In the genomic region with DNA sequence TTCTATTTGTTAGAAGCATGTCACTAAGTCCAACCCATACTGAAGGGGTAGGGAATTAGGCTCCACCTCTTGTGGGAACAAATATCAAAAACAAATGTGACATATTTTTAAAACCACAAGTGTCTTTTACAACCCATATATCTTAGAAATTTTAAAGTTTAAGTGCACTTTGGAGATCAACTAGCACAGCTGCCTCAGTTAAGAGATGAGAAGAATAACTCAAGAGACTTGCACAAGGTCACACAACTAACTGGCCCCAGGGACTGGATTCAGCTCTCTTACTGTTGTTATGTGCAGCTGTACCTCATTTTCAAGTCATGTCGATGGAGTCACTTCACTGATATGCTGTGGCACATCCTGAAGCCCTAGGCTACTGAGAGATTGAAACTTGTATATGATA, we compare ENCODE assay signal across 22 cellular contexts.
"Had no signal": no experiment of that assay in that cellular context is flagged by ENCODE, and none has a peak within 500 bp of the region (broad histone marks: within the 10 kb centered on the region; RNA-seq: fewer than 3 reads in every experiment).

No MANE protein-coding gene starts in this region.

- H3K27ac ChIP-seq: brain microvascular endothelial cell, RWPE1, SJCRH30 had no signal

- DNase-seq: activated CD4-positive, alpha-beta T cell treated with anti-CD3 and anti-CD28 coated beads for 4 hours; activated CD8-positive, alpha-beta memory T cell treated with anti-CD3 and anti-CD28 coated beads, Interleukin-2, amount 50 U/mL, for 4 hours; activated CD8-positive, alpha-beta T cell treated with anti-CD3 and anti-CD28 coated beads for 36 hours; activated gamma-delta T cell treated with Interleukin-2 at 50 U/mL for 16 hours; activated naive CD4-positive, alpha-beta T cell treated with anti-CD3 and anti-CD28 coated beads, Interleukin-2, amount 10 ng/mL, durations not matched to agents 7 days and 5 days; activated naive CD8-positive, alpha-beta T cell treated with anti-CD3 and anti-CD28 coated beads for 36 hours; activated T-cell treated with anti-CD3 and anti-CD28 coated beads, Interleukin-2, amount 50 U/mL, for 72 hours; KG1; MV-4-11; NCI-H1092 treated with DMSO at 0.1 percent for 48 hours; NCI-H1417 treated with DMSO at 0.1 percent for 48 hours; NCI-H1694 treated with DMSO at 0.1 percent for 48 hours; NCI-H2029 treated with DMSO at 0.1 percent for 48 hours; NCI-H2227 treated with DMSO at 0.1 percent for 48 hours; NCI-H526; NCI-H774; Right ventricle myocardium superior; SW 1271 had no signal

- H3K27me3 ChIP-seq: brain microvascular endothelial cell, cardiac muscle cell, SJCRH30 had no signal

- H3K4me3 ChIP-seq: cardiac muscle cell, SJCRH30 had no signal

- H3K9me3 ChIP-seq: SJCRH30 had no signal

- H3K36me3 ChIP-seq: brain microvascular endothelial cell, cardiac muscle cell, SJCRH30 had no signal
